Comparison of ENCODE assay signal across 18 cellular contexts in genomic region chr1:56438901-56439551, GRCh38.
DNase-seq lines count a peak whose midpoint lies in the region; ATAC-seq and TF ChIP-seq lines count a peak whose summit lies in the region.
"Had no signal": no experiment of that assay in that cellular context is flagged by ENCODE, and none has a peak within 500 bp of the region (broad histone marks: within the 10 kb centered on the region; RNA-seq: fewer than 3 reads in every experiment).

No MANE protein-coding gene starts in this region.

- H3K9me3 ChIP-seq in Caco-2, result no peaks in the 10 kb centered on the region
- no peaks in the 10 kb centered on the region for H3K9me3 ChIP-seq in left ventricle myocardium inferior (replicated peaks)
- H3K9me3 ChIP-seq: BLaER1, MG63 had no signal

- POLR2A ChIA-PET in Caco-2 (lab: Charles Lee), result no interaction called here

- CTCF ChIA-PET in Caco-2 (lab: Charles Lee), result no interaction called here

- peak overlapping the region; percentile 96 for H3K27ac ChIP-seq in cingulate gyrus (ENCODE audit: low read depth, low read length)
- peak overlapping the region; percentile 86 for H3K27ac ChIP-seq in left ventricle myocardium inferior (replicated peaks)
- no peak overlapping the region for H3K27ac ChIP-seq in foreskin keratinocyte
- H3K27ac ChIP-seq: BLaER1, RWPE1 had no signal

- no peak overlapping the region for H3K4me3 ChIP-seq in Caco-2 (ENCODE audit: low read depth, low read length)
- H3K4me3 ChIP-seq in left ventricle myocardium inferior, result no peak overlapping the region
- H3K4me3 ChIP-seq: BLaER1, MG63 had no signal

- peaks cover 34% of the 10 kb centered on the region for H3K4me1 Mint-ChIP-seq in Caco-2 (ENCODE audit: low read depth, unreplicated experiment)
- peaks cover 42% of the 10 kb centered on the region for H3K4me1 Mint-ChIP-seq in nephron
- H3K4me1 Mint-ChIP-seq: CD8-positive, alpha-beta memory T cell had no signal

- peaks cover 69% of the 10 kb centered on the region for H3K4me1 ChIP-seq in Caco-2
- H3K4me1 ChIP-seq in left ventricle myocardium inferior, result peaks cover 56% of the 10 kb centered on the region
- H3K4me1 ChIP-seq in foreskin keratinocyte, result no peaks in the 10 kb centered on the region
- H3K4me1 ChIP-seq: BLaER1 had no signal

- TF ChIP-seq CTCF in Caco-2 (IDR thresholded peaks at IDR 0.05; ENCODE audit: insufficient read depth in 1 of 2, low read depth in 1 of 2, low read length in 1 of 2, severe bottlenecking in 1 of 2, unreplicated experiment in 1 of 2) (no peak), left ventricle myocardium inferior (IDR thresholded peaks at IDR 0.05; ENCODE audit: borderline replicate concordance) (no peak), nephron (IDR thresholded peaks at IDR 0.05; ENCODE audit: unreplicated experiment in 3 of 3) (no peak), foreskin keratinocyte (conservative IDR thresholded peaks at IDR 0.05) (no peak)

- no peaks in the 10 kb centered on the region for H3K27me3 Mint-ChIP-seq in Caco-2 (ENCODE audit: insufficient read depth, unreplicated experiment)
- H3K27me3 Mint-ChIP-seq in nephron (ENCODE audit: low read depth), result no peaks in the 10 kb centered on the region

- H3K36me3 ChIP-seq in Caco-2 (ENCODE audit: control insufficient read depth, insufficient read depth, low read length), result no peaks in the 10 kb centered on the region
- no peaks in the 10 kb centered on the region for H3K36me3 ChIP-seq in left ventricle myocardium inferior
- H3K36me3 ChIP-seq: BLaER1, MG63 had no signal

- no peak for ATAC-seq in foreskin keratinocyte
- ATAC-seq: PC-3 had no signal

- no peak overlapping the region for H3K4me3 Mint-ChIP-seq in Caco-2 (ENCODE audit: unreplicated experiment)
- no peak overlapping the region for H3K4me3 Mint-ChIP-seq in nephron
- H3K4me3 Mint-ChIP-seq: CD8-positive, alpha-beta memory T cell had no signal

- H3K27ac Mint-ChIP-seq in Caco-2 (ENCODE audit: unreplicated experiment) (peak overlapping the region; percentile 48), nephron (peak overlapping the region in 2 of 3 experiments; percentile 13 to 20)
- H3K27ac Mint-ChIP-seq: CD8-positive, alpha-beta memory T cell had no signal

- DNase-seq in Caco-2 (no peak), left ventricle myocardium inferior (peak; percentile 23), foreskin keratinocyte (no peak), NCI-H1048 (lab: John Stamatoyannopoulos, UW) (no peak), DMS53 (lab: John Stamatoyannopoulos, UW) (no peak), NCI-H2107 (lab: John Stamatoyannopoulos, UW) (no peak)
- DNase-seq: CD8-positive, alpha-beta memory T cell; GDM1; IMR-90; Karpas-422; MG63; NCI-H1694 treated with DMSO at 0.1 percent for 48 hours; NCI-H446 treated with DMSO at 0.1 percent for 48 hours; PC-3 had no signal

- intact Hi-C loops in Caco-2 (cut with micrococcal nuclease; ENCODE audit: unreplicated experiment) (loop anchor here (5.0 kb wide), 1 partner anchor 38 kb away; no protein-coding TSS in a partner anchor), left ventricle myocardium inferior (cut with micrococcal nuclease) (no loop called here)

- H3K36me3 Mint-ChIP-seq in Caco-2 (ENCODE audit: insufficient read depth, unreplicated experiment) (peaks cover 14% of the 10 kb centered on the region), nephron (ENCODE audit: low read depth) (no peaks in the 10 kb centered on the region)
- H3K36me3 Mint-ChIP-seq: CD8-positive, alpha-beta memory T cell had no signal

- H3K9me3 Mint-ChIP-seq in Caco-2 (ENCODE audit: unreplicated experiment), result no peaks in the 10 kb centered on the region
- no peaks in the 10 kb centered on the region for H3K9me3 Mint-ChIP-seq in nephron

- H3K27me3 ChIP-seq in Caco-2 (replicated peaks; ENCODE audit: control insufficient read depth, insufficient read depth, low read length), result no peaks in the 10 kb centered on the region
- no peaks in the 10 kb centered on the region for H3K27me3 ChIP-seq in left ventricle myocardium inferior (ENCODE audit: low read depth)
- H3K27me3 ChIP-seq in foreskin keratinocyte, result no peaks in the 10 kb centered on the region
- H3K27me3 ChIP-seq: BLaER1, MG63 had no signal

- BruUV-seq in Caco-2 (replicated peaks; lab: Mats Ljungman, UMichigan), result no TSS peak
